In genomic region chr22:45645526-45646414, GRCh38 we compare ENCODE assay signal across 8 cellular contexts. TPM values are rescaled to one million over a fixed set of nuclear protein-coding genes. Genes with fewer than 3 reads are reported as not detected.
A peak's percentile ranks its signal among the peaks of the same experiment; 100 is the strongest.
DNase-seq lines count a peak whose midpoint lies in the region; ATAC-seq and TF ChIP-seq lines count a peak whose summit lies in the region.

No MANE protein-coding gene starts in this region.

- H3K4me3 ChIP-seq in AG04449 (ENCODE audit: low read depth, low read length) = peak overlapping the region; percentile 43
- peak overlapping the region; percentile 6 for H3K4me3 ChIP-seq in colonic mucosa
- peak overlapping the region in 1 of 3 donors; percentile 11 for H3K4me3 ChIP-seq in right lobe of liver

- DNase-seq in AG04449 (ENCODE audit: low read depth, low spot score) = no peak
- DNase-seq in GM19240 (ENCODE audit: insufficient read length, low spot score) = peak; percentile 58
- DNase-seq in NCI-H510A treated with DMSO at 0.1 percent for 48 hours (lab: John Stamatoyannopoulos, UW) = peak; percentile 15
- peak; percentile 75 for DNase-seq in activated CD4-positive, alpha-beta T cell treated with anti-CD3 and anti-CD28 coated beads, Interleukin-2, amount 50 U/mL, for 1 hour
- peak; percentile 81 for DNase-seq in colonic mucosa
- DNase-seq in right lobe of liver = peak; percentile 78 to 82 (median 81)
- peak; percentile 49 to 71 (median 68) for DNase-seq in stimulated activated CD4-positive, alpha-beta T cell treated with anti-CD3 and anti-CD28 coated beads, TNF-alpha, amount 100 ng/mL, for 48 hours (ENCODE audit: low read depth in 3 of 3)

- peak; percentile 95 to 99 (median 98) for ATAC-seq in right lobe of liver
- ATAC-seq in GM19455 (IDR thresholded peaks at IDR 0.05; ENCODE audit: unreplicated experiment) = no peak

- TF ChIP-seq CTCF in AG04449 (IDR thresholded peaks at IDR 0.05; ENCODE audit: insufficient read depth, low read length, missing control alignments) (peak; percentile 89), colonic mucosa (IDR thresholded peaks at IDR 0.05) (peak; percentile 95), right lobe of liver (IDR thresholded peaks at IDR 0.05) (peak; percentile 94 to 99 (median 96))

- H3K9me3 ChIP-seq in colonic mucosa (no peaks in the 10 kb centered on the region), right lobe of liver (no peaks in the 10 kb centered on the region)

- H3K36me3 ChIP-seq in colonic mucosa (no peaks in the 10 kb centered on the region), right lobe of liver (no peaks in the 10 kb centered on the region)

- intact Hi-C loops in colonic mucosa (cut with DNase I) = loop anchor here (5.0 kb wide), 2 partner anchors 187 to 217 kb away; no protein-coding TSS in a partner anchor
- intact Hi-C loops in right lobe of liver (cut with DNase I) = loop anchor here in 1 of 2 donors (10.0 kb wide), 2 partner anchors 189 to 219 kb away; no protein-coding TSS in a partner anchor

- CTCF ChIA-PET in AG04449 (lab: Yijun Ruan, JAX) = interaction anchor here (0.5 to 2.9 kb wide), 46 partner anchors 8 to 342 kb away, joined by 3 to 44 read pairs (median 5); no protein-coding TSS in a partner anchor

- no peaks in the 10 kb centered on the region for H3K27me3 ChIP-seq in colonic mucosa
- H3K27me3 ChIP-seq in right lobe of liver = no peaks in the 10 kb centered on the region

- POLR2A ChIA-PET in AG04449 (lab: Yijun Ruan, JAX) = no interaction called here

- 68% methylated on average over 14 of the region's 54 CpGs for WGBS in right lobe of liver (ENCODE audit: insufficient coverage, low coverage, low lambda C conversion rate, missing lambda C conversion rate)

- H3K27ac ChIP-seq in colonic mucosa (no peak overlapping the region), right lobe of liver (no peak overlapping the region)

- no peak overlapping the region for H3K9ac ChIP-seq in colonic mucosa (ENCODE audit: low read depth in 2 of 2, low read length in 2 of 2)

- H3K4me1 ChIP-seq in colonic mucosa = peaks cover 4% of the 10 kb centered on the region
- H3K4me1 ChIP-seq in right lobe of liver = peaks cover 0 to 3% (median 0%) of the 10 kb centered on the region in 4 donors

- no peak for TF ChIP-seq POLR2A in right lobe of liver (IDR thresholded peaks at IDR 0.05)

RNA-seq across cellular contexts. Expression of gene ATXN10, which starts 25.9 kb away (rescaled TPM):
- total RNA-seq in colonic mucosa (10 to 100 TPM; 90.5 to 94.9 TPM), right lobe of liver (100 to 1,000 TPM in 1 of 6 experiments, 10 to 100 TPM in 5; 70.0 to 118 (median 84.3) TPM)
